ENCODE assay signal across 13 cellular contexts in genomic region chr2:143525536-143525935, GRCh38.
A peak's percentile ranks its signal among the peaks of the same experiment; 100 is the strongest.
DNase-seq lines count a peak whose midpoint lies in the region; ATAC-seq and TF ChIP-seq lines count a peak whose summit lies in the region.
"Had no signal": no experiment of that assay in that cellular context is flagged by ENCODE, and none has a peak within 500 bp of the region (broad histone marks: within the 10 kb centered on the region; RNA-seq: fewer than 3 reads in every experiment).

No MANE protein-coding gene starts in this region.

- peaks cover 57% of the 10 kb centered on the region for H3K36me3 Mint-ChIP-seq in activated T-helper 17 cell treated with anti-CD3 and anti-CD28 coated beads, Interleukin-2, amount 50 U/mL, for 72 hours (ENCODE audit: low read depth)
- peaks cover 18 to 36% of the 10 kb centered on the region in 2 donors for H3K36me3 Mint-ChIP-seq in stimulated activated naive B cell treated with anti-CD40 and anti-IgM and Interleukin-4, amounts not matched to agents 10 μg/mL and 1 μg/mL and 100 μg/mL, for 72 hours

- POLR2A ChIA-PET in IMR-90 (lab: Charles Lee; ENCODE audit: unreplicated experiment) = no interaction called here

- H2BK120ac ChIP-seq in IMR-90 (ENCODE audit: low read depth, low read length) = peak overlapping the region; percentile 95

- in situ Hi-C loops in IMR-90 (cut with MboI; ENCODE audit: low sequenced_read_pairs) = no loop called here

- H2BK20ac ChIP-seq in IMR-90 (ENCODE audit: low read depth, low read length) = peak overlapping the region; percentile 91

- dilution Hi-C loops in IMR-90 (cut with HindIII; ENCODE audit: low sequenced_read_pairs, unreplicated experiment) = no loop called here

- peak overlapping the region; percentile 32 for H2BK5ac ChIP-seq in IMR-90 (ENCODE audit: low read depth, low read length, poor library complexity, severe bottlenecking)

- peaks cover 34% of the 10 kb centered on the region for H3K4me1 Mint-ChIP-seq in activated T-helper 17 cell treated with anti-CD3 and anti-CD28 coated beads, Interleukin-2, amount 50 U/mL, for 72 hours
- peaks cover 8 to 15% of the 10 kb centered on the region in 2 donors for H3K4me1 Mint-ChIP-seq in stimulated activated naive B cell treated with anti-CD40 and anti-IgM and Interleukin-4, amounts not matched to agents 10 μg/mL and 1 μg/mL and 100 μg/mL, for 72 hours

- H3K9ac ChIP-seq in IMR-90 (ENCODE audit: low read depth, low read length) = peak overlapping the region; percentile 57
- peak overlapping the region; percentile 31 for H3K9ac ChIP-seq in skeletal muscle satellite cell (ENCODE audit: low read depth, low read length)

- H4K20me1 ChIP-seq in IMR-90 (ENCODE audit: insufficient read depth, low read length) = no peaks in the 10 kb centered on the region

- no TSS peak for BruUV-seq in IMR-90 (replicated peaks; lab: Mats Ljungman, UMichigan)

- no CpG with 5 or more reads among the region's 3 CpGs for WGBS in IMR-90 (ENCODE audit: extremely low coverage in 2 of 2, insufficient read length in 1 of 2), 2 experiments
- 34% methylated on average over 3 of the region's 3 CpGs for whole genome bisulfite sequencing in right cardiac atrium

- TF ChIP-seq CTCF in IMR-90 (conservative IDR thresholded peaks at IDR 0.05; ENCODE audit: low read depth, low read length) = no peak

- no peak overlapping the region for H3K4me3 ChIP-seq in IMR-90 (ENCODE audit: insufficient read depth, low read depth, low read length)
- peak overlapping the region; percentile 6 for H3K4me3 ChIP-seq in right cardiac atrium (ENCODE audit: low read length)
- no peak overlapping the region for H3K4me3 ChIP-seq in skeletal muscle satellite cell (ENCODE audit: low read length)
- no peak overlapping the region for H3K4me3 ChIP-seq in MG63
- H3K4me3 ChIP-seq: breast epithelium had no signal

- no peaks in the 10 kb centered on the region for H3K36me3 ChIP-seq in IMR-90 (ENCODE audit: control insufficient read depth, insufficient read depth, low read length)
- H3K36me3 ChIP-seq in skeletal muscle satellite cell (ENCODE audit: insufficient read depth, low read length) = no peaks in the 10 kb centered on the region
- H3K36me3 ChIP-seq in MG63 = no peaks in the 10 kb centered on the region
- H3K36me3 ChIP-seq: breast epithelium had no signal

- no peaks in the 10 kb centered on the region for H3K27me3 ChIP-seq in IMR-90 (ENCODE audit: control insufficient read depth, insufficient read depth, low read length)
- no peaks in the 10 kb centered on the region for H3K27me3 ChIP-seq in right cardiac atrium (ENCODE audit: control insufficient read depth, insufficient read depth)
- no peaks in the 10 kb centered on the region for H3K27me3 ChIP-seq in skeletal muscle satellite cell (ENCODE audit: control insufficient read depth, insufficient read depth, low read length)
- no peaks in the 10 kb centered on the region for H3K27me3 ChIP-seq in MG63
- H3K27me3 ChIP-seq: breast epithelium had no signal

- no peak for ATAC-seq in IMR-90 (ENCODE audit: low read depth)
- ATAC-seq in activated T-helper 17 cell treated with anti-CD3 and anti-CD28 coated beads, Interleukin-2, amount 50 U/mL, for 72 hours (replicated peaks) = no peak
- ATAC-seq in right cardiac atrium = peak; percentile 41 to 80
- ATAC-seq in stimulated activated naive B cell treated with anti-CD40 and anti-IgM and Interleukin-4, amounts not matched to agents 10 μg/mL and 1 μg/mL and 100 μg/mL, for 72 hours (replicated peaks) = no peak

- peaks cover 5% of the 10 kb centered on the region for H3K9me3 Mint-ChIP-seq in activated T-helper 17 cell treated with anti-CD3 and anti-CD28 coated beads, Interleukin-2, amount 50 U/mL, for 72 hours
- H3K9me3 Mint-ChIP-seq in stimulated activated naive B cell treated with anti-CD40 and anti-IgM and Interleukin-4, amounts not matched to agents 10 μg/mL and 1 μg/mL and 100 μg/mL, for 72 hours = peaks cover 0 to 2% of the 10 kb centered on the region in 2 donors

- DNase-seq in IMR-90 = no peak
- peak in 2 of 3 donors; percentile 51 to 61 for DNase-seq in right cardiac atrium
- DNase-seq in stimulated activated naive B cell treated with anti-CD40 and anti-IgM and Interleukin-4, amounts not matched to agents 10 μg/mL and 1 μg/mL and 100 μg/mL, for 72 hours = no peak
- DNase-seq in dedifferentiated amniotic fluid mesenchymal stem cell (ENCODE audit: extremely low spot score) = no peak
- no peak for DNase-seq in MG63
- no peak for DNase-seq in DMS 273 (lab: John Stamatoyannopoulos, UW; ENCODE audit: unreplicated experiment)
- DNase-seq: DMS79, KG1, NCI-H226 had no signal

- peak overlapping the region; percentile 57; the same call in 1 of the 2 replicates for H3K56ac ChIP-seq in IMR-90 (ENCODE audit: extremely low read depth, insufficient read depth, low read length)

- H3K27ac Mint-ChIP-seq in activated T-helper 17 cell treated with anti-CD3 and anti-CD28 coated beads, Interleukin-2, amount 50 U/mL, for 72 hours = peak overlapping the region; percentile 79
- H3K27ac Mint-ChIP-seq in stimulated activated naive B cell treated with anti-CD40 and anti-IgM and Interleukin-4, amounts not matched to agents 10 μg/mL and 1 μg/mL and 100 μg/mL, for 72 hours = no peak overlapping the region

- no peaks in the 10 kb centered on the region for H3K9me1 ChIP-seq in IMR-90 (ENCODE audit: insufficient read depth, low read length)

- TF ChIP-seq POLR2A in IMR-90 (IDR thresholded peaks at IDR 0.05; ENCODE audit: low read depth, low read length) = no peak

- peak overlapping the region; percentile 90 for H3K18ac ChIP-seq in IMR-90 (ENCODE audit: low read depth, low read length)

- peak overlapping the region; percentile 77 for H4K91ac ChIP-seq in IMR-90 (ENCODE audit: insufficient read depth, low read depth, low read length)

- H3K79me1 ChIP-seq in IMR-90 (ENCODE audit: low read depth in 1 of 2, low read length in 2 of 2) = no peaks in the 10 kb centered on the region

- H3K4me2 ChIP-seq in IMR-90 (ENCODE audit: low read depth, low read length) (peak overlapping the region; percentile 57), skeletal muscle satellite cell (ENCODE audit: low read length) (peak overlapping the region; percentile 63)

- peak overlapping the region; percentile 18; the same call in 1 of the 3 replicates for H2BK15ac ChIP-seq in IMR-90 (ENCODE audit: low read depth, low read length)

- H3K27ac ChIP-seq in IMR-90 (ENCODE audit: insufficient read depth, low read length) (peak overlapping the region; percentile 88), right cardiac atrium (ENCODE audit: low read length) (peak overlapping the region; percentile 88)
- H3K27ac ChIP-seq: RWPE1 had no signal

- no peak for TF ChIP-seq RAD21 in IMR-90 (IDR thresholded peaks at IDR 0.05; ENCODE audit: low read length)

- H3K27me3 Mint-ChIP-seq in activated T-helper 17 cell treated with anti-CD3 and anti-CD28 coated beads, Interleukin-2, amount 50 U/mL, for 72 hours = no peaks in the 10 kb centered on the region
- no peaks in the 10 kb centered on the region for H3K27me3 Mint-ChIP-seq in stimulated activated naive B cell treated with anti-CD40 and anti-IgM and Interleukin-4, amounts not matched to agents 10 μg/mL and 1 μg/mL and 100 μg/mL, for 72 hours

- peak overlapping the region; percentile 76 for H2AFZ ChIP-seq in IMR-90 (replicated peaks; ENCODE audit: low read length, poor library complexity)

- H4K8ac ChIP-seq in IMR-90 (ENCODE audit: low read depth in 2 of 2, low read length in 2 of 2) = peak overlapping the region; percentile 11 to 70; a peak in 3 of 4 replicates

- no peak overlapping the region for H2AK9ac ChIP-seq in IMR-90 (replicated peaks; ENCODE audit: low read depth, low read length, poor library complexity)

- H3K4me3 Mint-ChIP-seq in activated T-helper 17 cell treated with anti-CD3 and anti-CD28 coated beads, Interleukin-2, amount 50 U/mL, for 72 hours = peak overlapping the region; percentile 22
- no peak overlapping the region for H3K4me3 Mint-ChIP-seq in stimulated activated naive B cell treated with anti-CD40 and anti-IgM and Interleukin-4, amounts not matched to agents 10 μg/mL and 1 μg/mL and 100 μg/mL, for 72 hours

- H4K5ac ChIP-seq in IMR-90 (ENCODE audit: low read depth, low read length) = peak overlapping the region; percentile 65; the same call in 1 of the 2 replicates

- no peak overlapping the region for H2AK5ac ChIP-seq in IMR-90 (ENCODE audit: low read depth, low read length)

- H3K9me3 ChIP-seq in IMR-90 (ENCODE audit: control insufficient read depth, insufficient read depth, low read length) (no peaks in the 10 kb centered on the region), right cardiac atrium (ENCODE audit: control insufficient read depth, low read length) (no peaks in the 10 kb centered on the region), skeletal muscle satellite cell (replicated peaks; ENCODE audit: low read length) (no peaks in the 10 kb centered on the region), MG63 (no peaks in the 10 kb centered on the region)
- H3K9me3 ChIP-seq: breast epithelium had no signal

- H3K4me1 ChIP-seq in IMR-90 (ENCODE audit: control insufficient read depth, insufficient read depth, low read length) (peaks cover 9% of the 10 kb centered on the region), right cardiac atrium (ENCODE audit: control insufficient read depth, insufficient read depth, low read length) (peaks cover 1% of the 10 kb centered on the region), skeletal muscle satellite cell (ENCODE audit: control insufficient read depth, insufficient read depth, low read length) (peaks cover 24% of the 10 kb centered on the region)

- H3K23ac ChIP-seq in IMR-90 (ENCODE audit: low read depth, low read length) = peak overlapping the region; percentile 54; the same call in 1 of the 2 replicates

- peak overlapping the region; percentile 91 for H3K4ac ChIP-seq in IMR-90 (ENCODE audit: low read depth, low read length)

- CTCF ChIA-PET in IMR-90 (lab: Yijun Ruan, JAX) = interaction anchor here (3.2 kb wide), 1 partner anchor 12 kb away, joined by 11 read pairs; no protein-coding TSS in a partner anchor

- H3K14ac ChIP-seq in IMR-90 (replicated peaks; ENCODE audit: low read depth, low read length) = peak overlapping the region; percentile 72; the same call in 1 of the 2 replicates

- intact Hi-C loops in IMR-90 (cut with micrococcal nuclease) = no loop called here
- intact Hi-C loops in right cardiac atrium (cut with DNase I) = no loop called here

TF ChIP-seq in IMR-90, 13 proteins besides CTCF, POLR2A, EP300 and RAD21 (continues in another document):
- TF ChIP-seq FOS (IDR thresholded peaks at IDR 0.05; ENCODE audit: low read depth, low read length) (no peak), ELK1 (IDR thresholded peaks at IDR 0.05; ENCODE audit: borderline replicate concordance, low read depth, low read length) (no peak), BHLHE40 (IDR thresholded peaks at IDR 0.05; ENCODE audit: low read depth, low read length) (no peak)

Comparison
In these comparisons a context has a peak if more than half of its experiments do, and no peak if none do; other contexts are left out.
1. ATAC-seq: peak in right cardiac atrium (2 of 2); none in IMR-90 (single experiment), activated T-helper 17 cell treated with anti-CD3 and anti-CD28 coated beads, Interleukin-2, amount 50 U/mL, for 72 hours (single experiment) and stimulated activated naive B cell treated with anti-CD40 and anti-IgM and Interleukin-4, amounts not matched to agents 10 μg/mL and 1 μg/mL and 100 μg/mL, for 72 hours (0 of 2).
2. DNase-seq: peak in right cardiac atrium (2 of 3); none in IMR-90 (single experiment), stimulated activated naive B cell treated with anti-CD40 and anti-IgM and Interleukin-4, amounts not matched to agents 10 μg/mL and 1 μg/mL and 100 μg/mL, for 72 hours (single experiment), dedifferentiated amniotic fluid mesenchymal stem cell (single experiment), MG63 (single experiment) and DMS 273 (single experiment).